Comparison of ENCODE assay signal across 9 cellular contexts in the genomic region with DNA sequence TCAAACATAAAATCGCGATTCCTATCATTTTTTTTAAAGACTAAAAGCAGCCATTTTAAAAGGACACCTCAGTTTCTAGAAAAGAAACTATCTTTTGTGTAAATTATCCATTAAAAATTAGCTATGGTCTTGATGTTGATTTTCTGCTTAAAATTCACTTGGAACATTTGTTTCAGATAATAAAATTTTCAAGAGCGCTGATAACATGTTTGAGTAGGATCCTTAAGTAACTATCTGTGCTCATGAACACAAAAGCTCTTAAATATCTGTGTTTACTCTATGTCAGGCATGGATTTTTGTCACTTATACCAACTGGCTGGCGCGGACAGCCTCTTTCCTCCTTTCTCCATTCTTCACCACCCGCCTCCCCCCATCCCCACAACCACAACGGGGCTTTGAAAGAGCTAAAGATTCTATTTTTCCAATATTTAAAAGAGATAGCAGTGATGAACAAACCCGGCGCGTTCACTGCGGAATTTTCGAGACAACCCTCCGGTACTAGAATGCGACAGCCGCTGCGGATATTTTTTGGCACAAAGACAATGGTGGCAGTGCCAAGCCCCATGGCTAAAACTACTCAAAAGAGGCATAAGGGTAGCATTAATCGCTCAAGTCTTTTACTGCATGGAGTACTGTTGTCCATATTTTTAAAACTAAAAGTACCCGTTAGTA.
DNase-seq lines count a peak whose midpoint lies in the region; TF ChIP-seq lines count a peak whose summit lies in the region.
"Had no signal": no experiment of that assay in that cellular context is flagged by ENCODE, and none has a peak within 500 bp of the region (broad histone marks: within the 10 kb centered on the region; RNA-seq: fewer than 3 reads in every experiment).

No MANE protein-coding gene starts in this region.

- H3K27ac ChIP-seq in RWPE1, result no peak overlapping the region

- POLR2A ChIA-PET in RWPE1 (lab: Yijun Ruan, JAX; ENCODE audit: low non-redundant PET), result no interaction called here

- no peaks in the 10 kb centered on the region for H3K36me3 Mint-ChIP-seq in brain
- H3K36me3 Mint-ChIP-seq in nephron (ENCODE audit: low read depth), result no peaks in the 10 kb centered on the region
- H3K36me3 Mint-ChIP-seq in T-helper 2 cell treated with Interferon-gamma antibody and Interleukin-4, amounts not matched to agents 5 μg/mL and 100 μg/mL, for 36 hours (ENCODE audit: low read depth), result no peaks in the 10 kb centered on the region

- no peak for TF ChIP-seq POLR2A in lower leg skin (IDR thresholded peaks at IDR 0.05)

- intact Hi-C loops in lower leg skin (cut with DNase I; ENCODE audit: low total_unique reads), result no loop called here

- H3K4me3 Mint-ChIP-seq in brain (peak overlapping the region in 4 of 5 experiments; percentile 80 to 90 (median 88)), nephron (peak overlapping the region in 2 of 3 experiments; percentile 50 to 70)
- H3K4me3 Mint-ChIP-seq in T-helper 2 cell treated with Interferon-gamma antibody and Interleukin-4, amounts not matched to agents 5 μg/mL and 100 μg/mL, for 36 hours, result no peak overlapping the region

- DNase-seq in COR-L47 (lab: John Stamatoyannopoulos, UW) (peak; percentile 55), NCI-H187 treated with DMSO at 0.1 percent for 48 hours (lab: John Stamatoyannopoulos, UW) (peak; percentile 67), lower leg skin (ENCODE audit: low spot score in 2 of 2) (no peak), RWPE1 (ENCODE audit: low spot score) (no peak)
- no peak for DNase-seq in activated naive CD4-positive, alpha-beta T cell treated with Interleukin-2 at 50 U/mL for 16 hours
- DNase-seq in T-helper 2 cell treated with Interferon-gamma antibody and Interleukin-4, amounts not matched to agents 5 μg/mL and 100 μg/mL, for 36 hours (ENCODE audit: low spot score), result no peak

- peak overlapping the region; percentile 18 to 99 (median 99) for H3K27ac Mint-ChIP-seq in brain
- peak overlapping the region; percentile 85 to 98 (median 88) for H3K27ac Mint-ChIP-seq in nephron
- H3K27ac Mint-ChIP-seq in T-helper 2 cell treated with Interferon-gamma antibody and Interleukin-4, amounts not matched to agents 5 μg/mL and 100 μg/mL, for 36 hours, result no peak overlapping the region

- H3K9me3 Mint-ChIP-seq in brain (no peaks in the 10 kb centered on the region), nephron (no peaks in the 10 kb centered on the region)
- H3K9me3 Mint-ChIP-seq in T-helper 2 cell treated with Interferon-gamma antibody and Interleukin-4, amounts not matched to agents 5 μg/mL and 100 μg/mL, for 36 hours, result no peaks in the 10 kb centered on the region

- H3K27me3 Mint-ChIP-seq in brain (no peaks in the 10 kb centered on the region), nephron (ENCODE audit: low read depth) (no peaks in the 10 kb centered on the region)
- peaks cover 7% of the 10 kb centered on the region for H3K27me3 Mint-ChIP-seq in T-helper 2 cell treated with Interferon-gamma antibody and Interleukin-4, amounts not matched to agents 5 μg/mL and 100 μg/mL, for 36 hours (ENCODE audit: low read depth)

- CTCF ChIA-PET in RWPE1 (lab: Yijun Ruan, JAX), result no interaction called here

- no peak for TF ChIP-seq CTCF in brain (conservative IDR thresholded peaks at IDR 0.05)
- TF ChIP-seq CTCF in nephron (IDR thresholded peaks at IDR 0.05; ENCODE audit: unreplicated experiment in 3 of 3), result no peak
- TF ChIP-seq CTCF in lower leg skin (IDR thresholded peaks at IDR 0.05), result no peak
- TF ChIP-seq CTCF in RWPE1 (conservative IDR thresholded peaks at IDR 0.05; ENCODE audit: low read depth), result no peak

- WGBS in lower leg skin, 2 donors, result 78% methylated on average over 18 of the region's 18 CpGs

- H3K4me3 ChIP-seq in lower leg skin (ENCODE audit: low read depth, poor library complexity, severe bottlenecking), result no peak overlapping the region
- H3K4me3 ChIP-seq: HAP-1 had no signal

- H3K4me1 Mint-ChIP-seq in brain (peaks cover 93% of the 10 kb centered on the region), nephron (peaks cover 66% of the 10 kb centered on the region)
- H3K4me1 Mint-ChIP-seq in T-helper 2 cell treated with Interferon-gamma antibody and Interleukin-4, amounts not matched to agents 5 μg/mL and 100 μg/mL, for 36 hours (ENCODE audit: low read depth), result no peaks in the 10 kb centered on the region

Comparison
In these comparisons a context has a peak if more than half of its experiments do, and no peak if none do; other contexts are left out.
1. DNase-seq: peak in COR-L47 (single experiment) and NCI-H187 treated with DMSO at 0.1 percent for 48 hours (single experiment); none in activated naive CD4-positive, alpha-beta T cell treated with Interleukin-2 at 50 U/mL for 16 hours (single experiment), T-helper 2 cell treated with Interferon-gamma antibody and Interleukin-4, amounts not matched to agents 5 μg/mL and 100 μg/mL, for 36 hours (single experiment), lower leg skin (0 of 2) and RWPE1 (single experiment).